Comparison of ENCODE assay signal across 17 cellular contexts in the genomic region with DNA sequence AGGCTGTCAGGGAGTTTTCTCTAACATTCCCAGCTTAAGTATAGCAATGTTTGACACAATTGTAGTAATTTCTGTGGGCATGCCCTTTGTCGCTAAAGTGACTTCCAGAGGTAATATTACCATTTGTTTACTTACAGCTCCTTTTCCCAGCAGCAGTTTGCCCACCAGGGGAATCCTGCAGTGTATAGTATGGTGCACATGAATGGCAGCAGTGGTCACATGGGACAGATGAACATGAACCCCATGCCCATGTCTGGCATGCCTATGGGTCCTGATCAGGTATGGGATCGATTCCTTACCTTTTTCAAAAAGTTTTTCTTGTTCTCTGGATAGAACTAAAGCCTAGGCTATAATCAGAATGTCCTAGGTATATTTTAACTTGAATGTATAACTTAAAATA.
DNase-seq lines count a peak whose midpoint lies in the region; ATAC-seq, FAIRE-seq and TF ChIP-seq lines count a peak whose summit lies in the region.
"Had no signal": no experiment of that assay in that cellular context is flagged by ENCODE, and none has a peak within 500 bp of the region (broad histone marks: within the 10 kb centered on the region; RNA-seq: fewer than 3 reads in every experiment).

No MANE protein-coding gene starts in this region.

- no peak overlapping the region for H2AFZ ChIP-seq in osteoblast (ENCODE audit: low read length)
- H2AFZ ChIP-seq: GM23338 had no signal

- no peak overlapping the region for H3K27ac ChIP-seq in A549
- no peak overlapping the region for H3K27ac ChIP-seq in Panc1 (ENCODE audit: low read length)
- H3K27ac ChIP-seq in osteoblast (ENCODE audit: low read depth, low read length), result no peak overlapping the region
- H3K27ac ChIP-seq: 22Rv1, BLaER1 had no signal

- H3K27me3 ChIP-seq in Panc1 (ENCODE audit: control insufficient read depth, insufficient read depth, low read length) (no peaks in the 10 kb centered on the region), osteoblast (ENCODE audit: insufficient read depth, low read length) (no peaks in the 10 kb centered on the region)
- H3K27me3 ChIP-seq: BLaER1 had no signal

- no peaks in the 10 kb centered on the region for H3K27me3 Mint-ChIP-seq in activated CD4-positive, alpha-beta memory T cell treated with anti-CD3 and anti-CD28 coated beads for 36 hours
- H3K27me3 Mint-ChIP-seq in activated CD4-positive, alpha-beta memory T cell treated with anti-CD3 and anti-CD28 coated beads, Interleukin-2, amount 10 ng/mL, durations not matched to agents 7 days and 5 days, result no peaks in the 10 kb centered on the region
- H3K27me3 Mint-ChIP-seq: CD4-positive, alpha-beta memory T cell had no signal

- no peak for FAIRE-seq in A549 (lab: Jason Lieb, UNC)
- FAIRE-seq: H54 had no signal

- peak; percentile 28 to 51; a peak in 3 of 6 replicates for ATAC-seq in A549
- ATAC-seq in Panc1, result peak; percentile 53; the same call in 1 of the 2 replicates
- ATAC-seq: GM23338 had no signal

- no peak for TF ChIP-seq RAD21 in A549 (conservative IDR thresholded peaks at IDR 0.05 in 1 of 2, IDR thresholded peaks at IDR 0.05 in 1 of 2)

- peaks cover 52% of the 10 kb centered on the region for H3K36me3 Mint-ChIP-seq in activated CD4-positive, alpha-beta memory T cell treated with anti-CD3 and anti-CD28 coated beads for 36 hours
- H3K36me3 Mint-ChIP-seq in activated CD4-positive, alpha-beta memory T cell treated with anti-CD3 and anti-CD28 coated beads, Interleukin-2, amount 10 ng/mL, durations not matched to agents 7 days and 5 days (ENCODE audit: low read depth), result peaks cover 74% of the 10 kb centered on the region

- in situ Hi-C loops in Panc1 (cut with HindIII; ENCODE audit: low pct_unique_long_range_greater_than_20kb, low sequenced_read_pairs), result no loop called here

- no peaks in the 10 kb centered on the region for H3K4me1 ChIP-seq in A549
- no peaks in the 10 kb centered on the region for H3K4me1 ChIP-seq in Panc1 (ENCODE audit: control insufficient read depth, insufficient read depth, low read length)
- no peaks in the 10 kb centered on the region for H3K4me1 ChIP-seq in osteoblast (ENCODE audit: insufficient read depth, low read length)
- H3K4me1 ChIP-seq: BLaER1 had no signal

- CTCF ChIA-PET in activated CD4-positive, alpha-beta memory T cell treated with anti-CD3 and anti-CD28 coated beads for 36 hours (lab: Charles Lee), result interaction anchor here (1.0 kb wide), 1 partner anchor 12 kb away, joined by 3 read pairs; no protein-coding TSS in a partner anchor
- CTCF ChIA-PET in activated CD4-positive, alpha-beta memory T cell treated with anti-CD3 and anti-CD28 coated beads, Interleukin-2, amount 10 ng/mL, durations not matched to agents 7 days and 5 days (lab: Charles Lee), result interaction anchor here (2.6 kb wide), 1 partner anchor 11 kb away, joined by 14 read pairs; no protein-coding TSS in a partner anchor
- CTCF ChIA-PET in A549 (lab: Yijun Ruan, JAX) (interaction anchor here (1.3 to 7.3 kb wide), 2 partner anchors 10 to 32 kb away, joined by 3 to 55 read pairs; no protein-coding TSS in a partner anchor), Panc1 (lab: Charles Lee) (no interaction called here)

- TF ChIP-seq CTCF in A549 (IDR thresholded peaks at IDR 0.05), result no peak
- no peak for TF ChIP-seq CTCF in Panc1 (IDR thresholded peaks at IDR 0.05)
- TF ChIP-seq CTCF in osteoblast (IDR thresholded peaks at IDR 0.05; ENCODE audit: extremely low read depth, low read depth, low read length), result no peak

- no peak for TF ChIP-seq EP300 in A549 (IDR thresholded peaks at IDR 0.05)

- H3K4me3 ChIP-seq in A549 (no peak overlapping the region), Panc1 (ENCODE audit: low read depth in 2 of 2, low read length in 2 of 2) (no peak overlapping the region), osteoblast (ENCODE audit: insufficient read depth, low read length) (no peak overlapping the region)
- H3K4me3 ChIP-seq: BLaER1, GM23338 had no signal

- H3K36me3 ChIP-seq in Panc1 (ENCODE audit: control insufficient read depth, insufficient read depth, low read length) (peaks cover 14% of the 10 kb centered on the region), osteoblast (ENCODE audit: insufficient read depth, low read length) (peaks cover 34% of the 10 kb centered on the region)

- H3K4me1 Mint-ChIP-seq in activated CD4-positive, alpha-beta memory T cell treated with anti-CD3 and anti-CD28 coated beads for 36 hours (ENCODE audit: low read depth), result no peaks in the 10 kb centered on the region
- no peaks in the 10 kb centered on the region for H3K4me1 Mint-ChIP-seq in activated CD4-positive, alpha-beta memory T cell treated with anti-CD3 and anti-CD28 coated beads, Interleukin-2, amount 10 ng/mL, durations not matched to agents 7 days and 5 days
- H3K4me1 Mint-ChIP-seq: CD4-positive, alpha-beta memory T cell had no signal

- no peaks in the 10 kb centered on the region for H3K79me2 ChIP-seq in osteoblast (ENCODE audit: insufficient read depth, low read length)

- intact Hi-C loops in activated CD4-positive, alpha-beta memory T cell treated with anti-CD3 and anti-CD28 coated beads for 36 hours (cut with micrococcal nuclease), result no loop called here
- intact Hi-C loops in Panc1 (cut with micrococcal nuclease; ENCODE audit: unreplicated experiment), result no loop called here

- H3K9me3 ChIP-seq in A549 (no peaks in the 10 kb centered on the region), Panc1 (ENCODE audit: control insufficient read depth, insufficient read depth, low read depth, low read length) (no peaks in the 10 kb centered on the region), osteoblast (ENCODE audit: low read depth, low read length) (no peaks in the 10 kb centered on the region)
- H3K9me3 ChIP-seq: BLaER1 had no signal

- no peak for DNase-seq in activated CD4-positive, alpha-beta memory T cell treated with anti-CD3 and anti-CD28 coated beads for 36 hours
- no peak for DNase-seq in activated CD4-positive, alpha-beta memory T cell treated with anti-CD3 and anti-CD28 coated beads, Interleukin-2, amount 10 ng/mL, durations not matched to agents 7 days and 5 days
- DNase-seq in A549 (ENCODE audit: low read depth in 1 of 2, low spot score in 1 of 2), result no peak
- DNase-seq in Panc1 (ENCODE audit: low read depth, low spot score), result no peak
- DNase-seq in osteoblast (ENCODE audit: insufficient read length, low spot score, missing footprints), result peak; percentile 6
- DNase-seq in NCI-H524 treated with DMSO at 0.1 percent for 48 hours (lab: John Stamatoyannopoulos, UW), result no peak
- no peak for DNase-seq in kidney tubule cell (ENCODE audit: low spot score)
- DNase-seq: CD4-positive, alpha-beta memory T cell; DMS153; DMS79; GDM1; HCEC 1CT had no signal

- no peak for TF ChIP-seq POLR2A in A549 (IDR thresholded peaks at IDR 0.05; ENCODE audit: low read length)

- no TSS peak for BruUV-seq in Panc1 (replicated peaks; lab: Mats Ljungman, UMichigan)

- H3K27ac Mint-ChIP-seq in activated CD4-positive, alpha-beta memory T cell treated with anti-CD3 and anti-CD28 coated beads for 36 hours, result peak overlapping the region; percentile 23
- H3K27ac Mint-ChIP-seq in activated CD4-positive, alpha-beta memory T cell treated with anti-CD3 and anti-CD28 coated beads, Interleukin-2, amount 10 ng/mL, durations not matched to agents 7 days and 5 days, result no peak overlapping the region

- H3K4me2 ChIP-seq in A549 (no peak overlapping the region), osteoblast (ENCODE audit: insufficient read depth, low read length) (no peak overlapping the region)
- H3K4me2 ChIP-seq: BLaER1 had no signal

- no peaks in the 10 kb centered on the region for H4K20me1 ChIP-seq in osteoblast (ENCODE audit: insufficient read depth, low read length)
- H4K20me1 ChIP-seq: BLaER1 had no signal

- POLR2A ChIA-PET in activated CD4-positive, alpha-beta memory T cell treated with anti-CD3 and anti-CD28 coated beads for 36 hours (lab: Charles Lee), result no interaction called here
- POLR2A ChIA-PET in activated CD4-positive, alpha-beta memory T cell treated with anti-CD3 and anti-CD28 coated beads, Interleukin-2, amount 10 ng/mL, durations not matched to agents 7 days and 5 days (lab: Charles Lee), result interaction anchor here (0.6 to 0.7 kb wide), 2 partner anchors 35 to 461 kb away, joined by 3 read pairs; no protein-coding TSS in a partner anchor
- POLR2A ChIA-PET in A549 (lab: Yijun Ruan, JAX), result interaction anchor here (0.7 kb wide), 1 partner anchor 66 kb away, joined by 6 read pairs; no protein-coding TSS in a partner anchor
- POLR2A ChIA-PET in Panc1 (lab: Charles Lee), result no interaction called here

- 87% methylated on average over 2 of the region's 2 CpGs for WGBS in A549 (ENCODE audit: missing lambda C conversion rate)

- H3K4me3 Mint-ChIP-seq in activated CD4-positive, alpha-beta memory T cell treated with anti-CD3 and anti-CD28 coated beads for 36 hours, result no peak overlapping the region
- no peak overlapping the region for H3K4me3 Mint-ChIP-seq in activated CD4-positive, alpha-beta memory T cell treated with anti-CD3 and anti-CD28 coated beads, Interleukin-2, amount 10 ng/mL, durations not matched to agents 7 days and 5 days
- H3K4me3 Mint-ChIP-seq: CD14-positive monocyte; CD4-positive, alpha-beta memory T cell; GM23338 had no signal

- H3K9me3 Mint-ChIP-seq in activated CD4-positive, alpha-beta memory T cell treated with anti-CD3 and anti-CD28 coated beads for 36 hours, result no peaks in the 10 kb centered on the region
- no peaks in the 10 kb centered on the region for H3K9me3 Mint-ChIP-seq in activated CD4-positive, alpha-beta memory T cell treated with anti-CD3 and anti-CD28 coated beads, Interleukin-2, amount 10 ng/mL, durations not matched to agents 7 days and 5 days
- H3K9me3 Mint-ChIP-seq: CD14-positive monocyte; CD4-positive, alpha-beta memory T cell; GM23338 had no signal

TF ChIP-seq in A549, 52 proteins besides CTCF, POLR2A, EP300 and RAD21 (continues in another document):
- TF ChIP-seq, protein P1, sequence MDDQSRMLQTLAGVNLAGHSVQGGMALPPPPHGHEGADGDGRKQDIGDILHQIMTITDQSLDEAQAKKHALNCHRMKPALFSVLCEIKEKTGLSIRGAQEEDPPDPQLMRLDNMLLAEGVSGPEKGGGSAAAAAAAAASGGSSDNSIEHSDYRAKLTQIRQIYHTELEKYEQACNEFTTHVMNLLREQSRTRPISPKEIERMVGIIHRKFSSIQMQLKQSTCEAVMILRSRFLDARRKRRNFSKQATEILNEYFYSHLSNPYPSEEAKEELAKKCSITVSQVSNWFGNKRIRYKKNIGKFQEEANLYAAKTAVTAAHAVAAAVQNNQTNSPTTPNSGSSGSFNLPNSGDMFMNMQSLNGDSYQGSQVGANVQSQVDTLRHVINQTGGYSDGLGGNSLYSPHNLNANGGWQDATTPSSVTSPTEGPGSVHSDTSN (IDR thresholded peaks at IDR 0.05), result no peak
- TF ChIP-seq USF2 (IDR thresholded peaks at IDR 0.05), result 0 out of 2 replicates have a peak, but pooled peaks have one; percentile 12
- TF ChIP-seq TFCP2L1 (CRISPR knock-in tag; IDR thresholded peaks at IDR 0.05), result no peak

Comparison
In these comparisons a context has a peak if more than half of its experiments do, and no peak if none do; other contexts are left out.
1. POLR2A ChIA-PET loops: an anchor here in activated CD4-positive, alpha-beta memory T cell treated with anti-CD3 and anti-CD28 coated beads, Interleukin-2, amount 10 ng/mL, durations not matched to agents 7 days and 5 days (0.6 to 0.7 kb wide) and A549 (0.7 kb wide); none called in activated CD4-positive, alpha-beta memory T cell treated with anti-CD3 and anti-CD28 coated beads for 36 hours and Panc1.